7 cellular contexts compared by ENCODE assay signal in genomic region chr3:97763586-97764148, GRCh38. TPM values are rescaled to one million over a fixed set of nuclear protein-coding genes. Genes with fewer than 3 reads are reported as not detected.
DNase-seq lines count a peak whose midpoint lies in the region; ATAC-seq, FAIRE-seq and TF ChIP-seq lines count a peak whose summit lies in the region.

No MANE protein-coding gene starts in this region.

- DNase-seq in H54 (ENCODE audit: insufficient read length, low spot score) (no peak), RWPE2 (ENCODE audit: low spot score) (no peak), foreskin fibroblast (no peak), NCI-H2227 treated with DMSO at 0.1 percent for 48 hours (lab: John Stamatoyannopoulos, UW) (no peak), D721Med (ENCODE audit: insufficient read length, low spot score) (no peak)

- H3K27ac ChIP-seq in RWPE2 (ENCODE audit: poor library complexity, severe bottlenecking) = peak overlapping the region; percentile 26

- FAIRE-seq in H54 (lab: Jason Lieb, UNC) = peak; percentile 50
- no peak for FAIRE-seq in D721Med (lab: Jason Lieb, UNC)

- no peak for TF ChIP-seq CTCF in RWPE2 (IDR thresholded peaks at IDR 0.05; ENCODE audit: poor library complexity, severe bottlenecking)
- TF ChIP-seq CTCF in foreskin fibroblast (IDR thresholded peaks at IDR 0.05; ENCODE audit: low read depth, low read length) = no peak
- TF ChIP-seq CTCF in D721Med (IDR thresholded peaks at IDR 0.05; ENCODE audit: insufficient read depth, missing control alignments) = no peak

- no peaks in the 10 kb centered on the region for H3K27me3 ChIP-seq in RWPE2 (ENCODE audit: insufficient read depth, poor library complexity, severe bottlenecking)
- no peaks in the 10 kb centered on the region for H3K27me3 ChIP-seq in skeletal muscle satellite cell (ENCODE audit: control insufficient read depth, insufficient read depth, low read length)

- TF ChIP-seq POLR2A in H54 (IDR thresholded peaks at IDR 0.05; ENCODE audit: low read depth, low read length) = no peak

- no peaks in the 10 kb centered on the region for H3K36me3 ChIP-seq in RWPE2 (ENCODE audit: low read depth)
- H3K36me3 ChIP-seq in skeletal muscle satellite cell (ENCODE audit: insufficient read depth, low read length) = no peaks in the 10 kb centered on the region

- H3K4me3 ChIP-seq in RWPE2 (ENCODE audit: severe bottlenecking) = peak overlapping the region; percentile 68
- peak overlapping the region; percentile 84 to 99 for H3K4me3 ChIP-seq in foreskin fibroblast (ENCODE audit: low read depth in 1 of 2, low read length in 2 of 2)
- H3K4me3 ChIP-seq in skeletal muscle satellite cell (ENCODE audit: low read length) = peak overlapping the region; percentile 83

- H3K9ac ChIP-seq in skeletal muscle satellite cell (ENCODE audit: low read depth, low read length) = peak overlapping the region; percentile 84

- no peaks in the 10 kb centered on the region for H3K9me3 ChIP-seq in RWPE2 (ENCODE audit: severe bottlenecking)
- H3K9me3 ChIP-seq in skeletal muscle satellite cell (replicated peaks; ENCODE audit: low read length) = no peaks in the 10 kb centered on the region

- ATAC-seq in RWPE2 (ENCODE audit: low read depth) = no peak
- ATAC-seq in GM21423 (IDR thresholded peaks at IDR 0.05; ENCODE audit: unreplicated experiment) = no peak

- H3K4me1 ChIP-seq in RWPE2 (ENCODE audit: insufficient read depth, poor library complexity, severe bottlenecking) (no peaks in the 10 kb centered on the region), skeletal muscle satellite cell (ENCODE audit: control insufficient read depth, insufficient read depth, low read length) (peaks cover 9% of the 10 kb centered on the region)

- peak overlapping the region; percentile 85 for H3K4me2 ChIP-seq in skeletal muscle satellite cell (ENCODE audit: low read length)

RNA-seq across cellular contexts. Expression of gene ARL6, which starts 0.9 kb away (rescaled TPM):
- 11.2 and 13.3 TPM in 2 replicates for total RNA-seq in skeletal muscle satellite cell (2012; rRNA removed)

RNA-seq across cellular contexts. Expression of gene CRYBG3, which starts 58.1 kb away (rescaled TPM):
- 19.2 and 19.3 TPM in 2 replicates for total RNA-seq in skeletal muscle satellite cell (2012; rRNA removed)
